In the genomic region with DNA sequence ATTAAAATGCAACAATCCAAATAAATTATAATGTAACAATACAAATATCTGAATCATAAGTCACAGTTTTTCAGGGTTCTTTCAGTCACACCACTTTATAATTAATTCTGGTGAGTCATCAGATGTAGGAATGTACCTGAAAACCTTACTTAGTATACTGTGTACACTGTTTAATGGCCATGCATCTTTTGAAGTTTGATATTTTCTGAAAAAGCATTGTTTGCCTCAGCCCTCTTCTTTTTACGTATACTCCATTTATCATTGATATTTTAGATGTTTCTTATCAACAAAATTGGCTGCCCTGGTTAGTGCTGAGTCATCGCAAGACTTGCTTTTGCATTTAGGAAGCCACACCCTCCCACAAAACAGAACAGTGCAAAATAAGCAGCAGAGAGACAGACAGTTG, we compare ENCODE assay signal across 8 cellular contexts.
DNase-seq lines count a peak whose midpoint lies in the region; ATAC-seq, FAIRE-seq and TF ChIP-seq lines count a peak whose summit lies in the region.

No MANE protein-coding gene starts in this region.

- no peak for TF ChIP-seq EP300 in Ishikawa (IDR thresholded peaks at IDR 0.05; ENCODE audit: borderline replicate concordance)

- dilution Hi-C loops in endothelial cell of umbilical vein (cut with MboI; ENCODE audit: extremely low pct_ligation_motif_present, low sequenced_read_pairs), result no loop called here

- peak; percentile 73 for FAIRE-seq in endothelial cell of umbilical vein (lab: Jason Lieb, UNC)

- no peaks in the 10 kb centered on the region for H3K36me3 ChIP-seq in BE2C
- peaks cover 0 to 1% of the 10 kb centered on the region in 2 experiments for H3K36me3 ChIP-seq in endothelial cell of umbilical vein (ENCODE audit: control insufficient read depth in 2 of 2, extremely low read depth in 1 of 2, insufficient read depth in 2 of 2, low read length in 2 of 2)
- peaks cover 0 to 9% (median 0%) of the 10 kb centered on the region in 3 donors for H3K36me3 ChIP-seq in Peyer's patch

- DNase-seq in BE2C (peak; percentile 22), endothelial cell of umbilical vein (ENCODE audit: low read depth, low spot score) (peak; percentile 78), NCI-H1436 (lab: John Stamatoyannopoulos, UW) (no peak), NCI-H2107 (lab: John Stamatoyannopoulos, UW) (no peak), Peyer's patch (no peak)

- peaks cover 7% of the 10 kb centered on the region; the same call in 1 of the 2 replicates for H3K4me1 ChIP-seq in BE2C
- H3K4me1 ChIP-seq in endothelial cell of umbilical vein (ENCODE audit: control insufficient read depth, extremely low read depth, insufficient read depth, low read length), result peaks cover 15% of the 10 kb centered on the region
- H3K4me1 ChIP-seq in Peyer's patch, result peaks cover 0 to 7% (median 2%) of the 10 kb centered on the region in 4 donors

- no peaks in the 10 kb centered on the region for H4K20me1 ChIP-seq in endothelial cell of umbilical vein (replicated peaks; ENCODE audit: control insufficient read depth, extremely low read depth, insufficient read depth, low read length)

- TF ChIP-seq POLR2A in endothelial cell of umbilical vein (IDR thresholded peaks at IDR 0.05; ENCODE audit: low read depth, low read length) (no peak), Peyer's patch (IDR thresholded peaks at IDR 0.05) (no peak)

- no peaks in the 10 kb centered on the region for H3K9me1 ChIP-seq in endothelial cell of umbilical vein (replicated peaks; ENCODE audit: control insufficient read depth, extremely low read depth, insufficient read depth, low read length)

- no peak for TF ChIP-seq CTCF in BE2C (IDR thresholded peaks at IDR 0.05; ENCODE audit: low read depth, low read length)
- TF ChIP-seq CTCF in endothelial cell of umbilical vein (IDR thresholded peaks at IDR 0.05; ENCODE audit: extremely low read depth in 1 of 2, insufficient read depth in 1 of 2, low read depth in 1 of 2, low read length in 2 of 2), result no peak
- no peak for TF ChIP-seq CTCF in Peyer's patch (IDR thresholded peaks at IDR 0.05)

- peak overlapping the region; percentile 38 for H2AFZ ChIP-seq in endothelial cell of umbilical vein (ENCODE audit: low read depth, low read length)

- H3K27me3 ChIP-seq in BE2C (no peaks in the 10 kb centered on the region), endothelial cell of umbilical vein (ENCODE audit: control insufficient read depth in 2 of 2, insufficient read depth in 2 of 2, low read length in 2 of 2) (no peaks in the 10 kb centered on the region), Peyer's patch (no peaks in the 10 kb centered on the region)

- intact Hi-C loops in endothelial cell of umbilical vein (cut with micrococcal nuclease), result loop anchor here (5.0 to 10.0 kb wide), 4 partner anchors 84 to 546 kb away; no protein-coding TSS in a partner anchor

- TF ChIP-seq RAD21 in Ishikawa (IDR thresholded peaks at IDR 0.05; ENCODE audit: low read depth), result no peak

- no peaks in the 10 kb centered on the region for H3K79me2 ChIP-seq in endothelial cell of umbilical vein (ENCODE audit: control insufficient read depth, insufficient read depth, low read length)

- H3K9me3 ChIP-seq in BE2C (no peaks in the 10 kb centered on the region), endothelial cell of umbilical vein (replicated peaks; ENCODE audit: control insufficient read depth, insufficient read depth, low read length) (no peaks in the 10 kb centered on the region), Peyer's patch (no peaks in the 10 kb centered on the region)

- ATAC-seq in GM19452 (IDR thresholded peaks at IDR 0.05; ENCODE audit: unreplicated experiment), result peak; percentile 67
- ATAC-seq in HG03196 (IDR thresholded peaks at IDR 0.05; ENCODE audit: unreplicated experiment), result no peak

- no TSS peak for BruUV-seq in endothelial cell of umbilical vein (replicated peaks; lab: Mats Ljungman, UMichigan)

- CTCF ChIA-PET in endothelial cell of umbilical vein (lab: Charles Lee), result no interaction called here

- no peak overlapping the region for H3K9ac ChIP-seq in endothelial cell of umbilical vein (replicated peaks; ENCODE audit: extremely low read depth, insufficient read depth, low read length)

- POLR2A ChIA-PET in endothelial cell of umbilical vein (lab: Charles Lee), result no interaction called here

- H3K4me3 ChIP-seq in BE2C (ENCODE audit: low read depth, low read length), result no peak overlapping the region
- no peak overlapping the region for H3K4me3 ChIP-seq in endothelial cell of umbilical vein (replicated peaks in 1 of 3; ENCODE audit: insufficient read depth in 1 of 3, low read depth in 1 of 3, low read length in 3 of 3)
- H3K4me3 ChIP-seq in Peyer's patch, result no peak overlapping the region

- H3K4me2 ChIP-seq in endothelial cell of umbilical vein (ENCODE audit: insufficient read depth, low read length), result peak overlapping the region; percentile 62

- H3K27ac ChIP-seq in endothelial cell of umbilical vein (ENCODE audit: insufficient read depth, low read depth, low read length), result peak overlapping the region; percentile 56
- H3K27ac ChIP-seq in Peyer's patch, result no peak overlapping the region

TF ChIP-seq in Ishikawa, 13 proteins besides CTCF, POLR2A, EP300 and RAD21:
- TF ChIP-seq TEAD4 (IDR thresholded peaks at IDR 0.05) (peak; percentile 22; the same call in 1 of the 2 replicates), YY1 (IDR thresholded peaks at IDR 0.05; ENCODE audit: low read depth) (no peak), CEBPB (IDR thresholded peaks at IDR 0.05) (no peak), FOXM1 (IDR thresholded peaks at IDR 0.05; ENCODE audit: borderline replicate concordance, low read depth) (0 out of 2 replicates have a peak, but pooled peaks have one; percentile 18)

TF ChIP-seq in endothelial cell of umbilical vein, 7 proteins besides CTCF, POLR2A, EP300 and RAD21:
- TF ChIP-seq FOS (IDR thresholded peaks at IDR 0.05; ENCODE audit: borderline replicate concordance, insufficient read depth, low read length) (peak; percentile 57), MYC (IDR thresholded peaks at IDR 0.05; ENCODE audit: low read depth, low read length) (no peak), JUN (IDR thresholded peaks at IDR 0.05; ENCODE audit: borderline replicate concordance, insufficient read depth, insufficient read length, low read depth) (peak; percentile 62)
TF ChIP-seq in endothelial cell of umbilical vein: peak in this region for 2.

Comparison
In these comparisons a context has a peak if more than half of its experiments do, and no peak if none do; other contexts are left out.
1. DNase-seq: peak in BE2C (single experiment) and endothelial cell of umbilical vein (single experiment); none in NCI-H1436 (single experiment), NCI-H2107 (single experiment) and Peyer's patch (0 of 3).